Comparison of ENCODE assay signal across 8 cellular contexts in genomic region chr1:148952253-148952937, GRCh38.
A peak's percentile ranks its signal among the peaks of the same experiment; 100 is the strongest.
DNase-seq lines count a peak whose midpoint lies in the region; ATAC-seq, FAIRE-seq and TF ChIP-seq lines count a peak whose summit lies in the region.
"Not testable (repeated sequence)": the region's sequence is repeated elsewhere in the genome, so short reads cannot be mapped to it uniquely, and the experiment has no call there.

No MANE protein-coding gene starts in this region.

- H3K4me1 ChIP-seq in keratinocyte (ENCODE audit: control insufficient read depth, extremely low read depth, insufficient read depth, low read length); thoracic aorta (ENCODE audit: control insufficient read depth in 1 of 2, low read depth in 2 of 2): not testable (repeated sequence)
- H3K4me1 ChIP-seq in gastrocnemius medialis: peaks cover 10 to 19% of the 10 kb centered on the region in 2 donors

- dilution Hi-C loops in keratinocyte (cut with MboI; ENCODE audit: extremely low pct_ligation_motif_present, low sequenced_read_pairs): not testable (repeated sequence)

- H3K4me3 ChIP-seq in keratinocyte (ENCODE audit: control insufficient read depth in 2 of 3, extremely low read depth in 1 of 3, insufficient read depth in 2 of 3, low read depth in 1 of 3, low read length in 3 of 3): peak overlapping the region; percentile 45 to 66 (median 63)
- H3K4me3 ChIP-seq in gastrocnemius medialis: peak overlapping the region; percentile 46 to 57 (median 50)
- H3K4me3 ChIP-seq in thoracic aorta: peak overlapping the region; percentile 76

- peak; percentile 45 for ATAC-seq in GM18519 (IDR thresholded peaks at IDR 0.05; ENCODE audit: low FRiP score, unreplicated experiment)
- ATAC-seq in HG02610 (IDR thresholded peaks at IDR 0.05; ENCODE audit: unreplicated experiment): peak; percentile 81
- ATAC-seq in central memory CD8-positive, alpha-beta T cell (replicated peaks; ENCODE audit: extremely low read depth, poor library complexity, severe bottlenecking): peak; percentile 37
- peak; percentile 83 to 87 for ATAC-seq in gastrocnemius medialis
- ATAC-seq in thoracic aorta (ENCODE audit: insufficient number of reproducible peaks, low FRiP score, low read depth): peak; percentile 83

- peaks cover 23% of the 10 kb centered on the region for H3K79me2 ChIP-seq in keratinocyte (ENCODE audit: control insufficient read depth, insufficient read depth, low read length)

- DNase-seq in activated CD8-positive, alpha-beta memory T cell treated with anti-CD3 and anti-CD28 coated beads for 24 hours: peak; percentile 82
- DNase-seq in central memory CD8-positive, alpha-beta T cell (ENCODE audit: low spot score in 2 of 2): peak in 1 of 2 donors; percentile 29
- not testable (repeated sequence) for DNase-seq in keratinocyte (ENCODE audit: low read depth, low spot score); thoracic aorta (ENCODE audit: low spot score)
- DNase-seq in gastrocnemius medialis: peak; percentile 66 to 82

- H3K4me3 Mint-ChIP-seq in central memory CD8-positive, alpha-beta T cell: peak overlapping the region; percentile 76

- peak; percentile 46 for FAIRE-seq in keratinocyte (lab: Jason Lieb, UNC)

- peaks cover 11% of the 10 kb centered on the region for H3K4me1 Mint-ChIP-seq in central memory CD8-positive, alpha-beta T cell

- H4K20me1 ChIP-seq in keratinocyte (ENCODE audit: control insufficient read depth, extremely low read depth, insufficient read depth, low read length): not testable (repeated sequence)

- H3K9me3 ChIP-seq in KOPT-K1 (ENCODE audit: insufficient read depth, low read length, poor library complexity, severe bottlenecking); keratinocyte (ENCODE audit: control insufficient read depth, low read depth, low read length); gastrocnemius medialis; thoracic aorta: not testable (repeated sequence)

- H3K9me3 Mint-ChIP-seq in central memory CD8-positive, alpha-beta T cell: not testable (repeated sequence)

- not testable (repeated sequence) for TF ChIP-seq POLR2A in gastrocnemius medialis (IDR thresholded peaks at IDR 0.05)

- not testable (repeated sequence) for H3K27me3 ChIP-seq in keratinocyte (ENCODE audit: control insufficient read depth, extremely low read depth, insufficient read depth, low read length); gastrocnemius medialis; thoracic aorta (replicated peaks; ENCODE audit: insufficient read depth)

- H3K36me3 Mint-ChIP-seq in central memory CD8-positive, alpha-beta T cell (ENCODE audit: insufficient read depth): not testable (repeated sequence)

- peak overlapping the region; percentile 52 for H3K9ac ChIP-seq in keratinocyte (ENCODE audit: control insufficient read depth, extremely low read depth, insufficient read depth, low read length)

- not testable (repeated sequence) for H3K27me3 Mint-ChIP-seq in central memory CD8-positive, alpha-beta T cell

- intact Hi-C loops in gastrocnemius medialis (cut with DNase I; ENCODE audit: low total_unique reads): not testable (repeated sequence)

- not testable (repeated sequence) for H3K27ac Mint-ChIP-seq in central memory CD8-positive, alpha-beta T cell (ENCODE audit: low read depth)

- H3K36me3 ChIP-seq in KOPT-K1 (ENCODE audit: insufficient read depth, low read length); keratinocyte (ENCODE audit: control insufficient read depth in 2 of 2, extremely low read depth in 1 of 2, insufficient read depth in 2 of 2, low read length in 2 of 2); gastrocnemius medialis; thoracic aorta: not testable (repeated sequence)

- TF ChIP-seq CTCF in keratinocyte (optimal IDR thresholded peaks at IDR 0.05 in 1 of 3, IDR thresholded peaks at IDR 0.05 in 1 of 3, conservative IDR thresholded peaks at IDR 0.05 in 1 of 3; ENCODE audit: extremely low read depth in 1 of 3, insufficient read depth in 2 of 3, low read length in 3 of 3); gastrocnemius medialis (IDR thresholded peaks at IDR 0.05 in 4 of 5, conservative IDR thresholded peaks at IDR 0.05 in 1 of 5); thoracic aorta (IDR thresholded peaks at IDR 0.05): not testable (repeated sequence)

- H2AFZ ChIP-seq in keratinocyte (ENCODE audit: control insufficient read depth, low read length): peak overlapping the region; percentile 59

- in situ Hi-C loops in gastrocnemius medialis (cut with MboI; ENCODE audit: low sequenced_read_pairs in 4 of 4): not testable (repeated sequence)

- peak overlapping the region; percentile 67 for H3K4me2 ChIP-seq in keratinocyte (ENCODE audit: control insufficient read depth, extremely low read depth, insufficient read depth, low read depth, low read length)

- H3K27ac ChIP-seq in KOPT-K1 (ENCODE audit: low read depth, low read length, poor library complexity, severe bottlenecking) (peak overlapping the region; percentile 52), gastrocnemius medialis (peak overlapping the region; percentile 66 to 79 (median 71)), thoracic aorta (peak overlapping the region; percentile 31 to 79)
- not testable (repeated sequence) for H3K27ac ChIP-seq in keratinocyte (ENCODE audit: control insufficient read depth, insufficient read depth, low read length)

- not testable (repeated sequence) for H3K9me1 ChIP-seq in keratinocyte (ENCODE audit: control insufficient read depth, extremely low read depth, insufficient read depth, low read length)
